In genomic region chr5:144028058-144028457, GRCh38 we compare ENCODE assay signal across 13 cellular contexts.
DNase-seq lines count a peak whose midpoint lies in the region; ATAC-seq and TF ChIP-seq lines count a peak whose summit lies in the region.
"Had no signal": no experiment of that assay in that cellular context is flagged by ENCODE, and none has a peak within 500 bp of the region (broad histone marks: within the 10 kb centered on the region; RNA-seq: fewer than 3 reads in every experiment).

No MANE protein-coding gene starts in this region.

- H3K4me1 Mint-ChIP-seq in activated naive CD4-positive, alpha-beta T cell treated with anti-CD3 and anti-CD28 coated beads, Interleukin-2, amount 10 ng/mL, durations not matched to agents 7 days and 5 days = no peaks in the 10 kb centered on the region

- DNase-seq in NCI-H1436 (lab: John Stamatoyannopoulos, UW) (peak; percentile 62), NCI-H1436 treated with DMSO at 0.1 percent for 48 hours (lab: John Stamatoyannopoulos, UW) (no peak), heart left ventricle (peak in 4 of 5 donors; percentile 27 to 53 (median 43)), dermis blood vessel endothelial cell (no peak), colonic mucosa (no peak)
- no peak for DNase-seq in activated naive CD4-positive, alpha-beta T cell treated with anti-CD3 and anti-CD28 coated beads, Interleukin-2, amount 10 ng/mL, durations not matched to agents 7 days and 5 days
- DNase-seq: activated CD4-positive, alpha-beta T cell treated with anti-CD3 and anti-CD28 coated beads for 1 hour; activated naive CD4-positive, alpha-beta T cell; stimulated activated CD4-positive, alpha-beta T cell treated with anti-CD3 and anti-CD28 coated beads, Interleukin-4, amount 100 ng/mL, for 4 hours had no signal

- intact Hi-C loops in heart left ventricle (cut with DNase I) (loop anchor here in 2 of 10 donors (5.0 to 10.0 kb wide), 2 partner anchors 107 to 109 kb away; no protein-coding TSS in a partner anchor), colonic mucosa (cut with DNase I) (no loop called here)

- H3K36me3 Mint-ChIP-seq in activated naive CD4-positive, alpha-beta T cell treated with anti-CD3 and anti-CD28 coated beads, Interleukin-2, amount 10 ng/mL, durations not matched to agents 7 days and 5 days = no peaks in the 10 kb centered on the region
- H3K36me3 Mint-ChIP-seq: type B pancreatic cell had no signal

- CTCF ChIA-PET in activated naive CD4-positive, alpha-beta T cell treated with anti-CD3 and anti-CD28 coated beads, Interleukin-2, amount 10 ng/mL, durations not matched to agents 7 days and 5 days (lab: Charles Lee) = interaction anchor here (0.6 kb wide), 1 partner anchor 65 kb away, joined by 3 read pairs; no protein-coding TSS in a partner anchor

- WGBS in heart left ventricle, 4 donors = 7 to 11% (median 10%) methylated on average over 2 of the region's 2 CpGs

- H3K27me3 Mint-ChIP-seq in activated naive CD4-positive, alpha-beta T cell treated with anti-CD3 and anti-CD28 coated beads, Interleukin-2, amount 10 ng/mL, durations not matched to agents 7 days and 5 days = peaks cover 6% of the 10 kb centered on the region
- H3K27me3 Mint-ChIP-seq: type B pancreatic cell had no signal

- H3K4me1 ChIP-seq in heart left ventricle (peaks cover 0 to 26% (median 0%) of the 10 kb centered on the region in 12 donors), skeletal muscle tissue (ENCODE audit: control insufficient read depth in 3 of 3, insufficient read depth in 3 of 3, low read length in 3 of 3) (peaks cover 6 to 12% (median 9%) of the 10 kb centered on the region in 3 donors), colonic mucosa (no peaks in the 10 kb centered on the region)

- H3K27ac ChIP-seq in VCaP = peak overlapping the region; percentile 61
- peak overlapping the region in 11 of 12 donors; percentile 38 to 86 (median 81) for H3K27ac ChIP-seq in heart left ventricle
- peak overlapping the region; percentile 36 for H3K27ac ChIP-seq in skeletal muscle tissue (ENCODE audit: low read depth, low read length)
- no peak overlapping the region for H3K27ac ChIP-seq in colonic mucosa
- H3K27ac ChIP-seq: KMS-11 had no signal

- H3K9ac ChIP-seq in skeletal muscle tissue (ENCODE audit: low read depth in 1 of 3, low read length in 3 of 3) (no peak overlapping the region), colonic mucosa (ENCODE audit: low read depth in 2 of 2, low read length in 2 of 2) (no peak overlapping the region)
- H3K9ac ChIP-seq: KMS-11 had no signal

- H3K27ac Mint-ChIP-seq in activated naive CD4-positive, alpha-beta T cell treated with anti-CD3 and anti-CD28 coated beads, Interleukin-2, amount 10 ng/mL, durations not matched to agents 7 days and 5 days = no peak overlapping the region
- H3K27ac Mint-ChIP-seq: type B pancreatic cell had no signal

- no peaks in the 10 kb centered on the region for H3K9me3 Mint-ChIP-seq in activated naive CD4-positive, alpha-beta T cell treated with anti-CD3 and anti-CD28 coated beads, Interleukin-2, amount 10 ng/mL, durations not matched to agents 7 days and 5 days
- H3K9me3 Mint-ChIP-seq: type B pancreatic cell had no signal

- H3K36me3 ChIP-seq in heart left ventricle (no peaks in the 10 kb centered on the region), skeletal muscle tissue (ENCODE audit: control insufficient read depth in 3 of 3, insufficient read depth in 3 of 3, low read length in 3 of 3) (no peaks in the 10 kb centered on the region), colonic mucosa (no peaks in the 10 kb centered on the region)

- H3K4me3 Mint-ChIP-seq in activated naive CD4-positive, alpha-beta T cell treated with anti-CD3 and anti-CD28 coated beads, Interleukin-2, amount 10 ng/mL, durations not matched to agents 7 days and 5 days = no peak overlapping the region
- H3K4me3 Mint-ChIP-seq: type B pancreatic cell had no signal

- H3K27me3 ChIP-seq in heart left ventricle (no peaks in the 10 kb centered on the region), skeletal muscle tissue (ENCODE audit: control insufficient read depth in 3 of 3, insufficient read depth in 3 of 3, low read length in 3 of 3) (no peaks in the 10 kb centered on the region), colonic mucosa (no peaks in the 10 kb centered on the region)

- peak in 3 of 4 donors; percentile 33 to 66 (median 56) for ATAC-seq in heart left ventricle

- TF ChIP-seq POLR2A in heart left ventricle (IDR thresholded peaks at IDR 0.05) = no peak

- H3K4me3 ChIP-seq in heart left ventricle (peak overlapping the region in 7 of 12 donors; percentile 6 to 33 (median 21)), skeletal muscle tissue (ENCODE audit: low read length in 3 of 3) (no peak overlapping the region), colonic mucosa (no peak overlapping the region)

- H3K9me3 ChIP-seq in heart left ventricle (no peaks in the 10 kb centered on the region), skeletal muscle tissue (ENCODE audit: control insufficient read depth in 3 of 3, low read length in 3 of 3) (no peaks in the 10 kb centered on the region), colonic mucosa (no peaks in the 10 kb centered on the region)

- no peak for TF ChIP-seq CTCF in VCaP (conservative IDR thresholded peaks at IDR 0.05)
- TF ChIP-seq CTCF in heart left ventricle (IDR thresholded peaks at IDR 0.05) = no peak
- TF ChIP-seq CTCF in colonic mucosa (IDR thresholded peaks at IDR 0.05) = no peak

Comparison
In these comparisons a context has a peak if more than half of its experiments do, and no peak if none do; other contexts are left out.
1. DNase-seq: peak in NCI-H1436 (single experiment) and heart left ventricle (4 of 5); none in NCI-H1436 treated with DMSO at 0.1 percent for 48 hours (single experiment), dermis blood vessel endothelial cell (single experiment), activated naive CD4-positive, alpha-beta T cell treated with anti-CD3 and anti-CD28 coated beads, Interleukin-2, amount 10 ng/mL, durations not matched to agents 7 days and 5 days (single experiment) and colonic mucosa (single experiment).
2. H3K4me3 ChIP-seq: peak in heart left ventricle (7 of 12); none in skeletal muscle tissue (0 of 3) and colonic mucosa (single experiment).